ENCODE assay signal across 1 cellular context in the genomic region with DNA sequence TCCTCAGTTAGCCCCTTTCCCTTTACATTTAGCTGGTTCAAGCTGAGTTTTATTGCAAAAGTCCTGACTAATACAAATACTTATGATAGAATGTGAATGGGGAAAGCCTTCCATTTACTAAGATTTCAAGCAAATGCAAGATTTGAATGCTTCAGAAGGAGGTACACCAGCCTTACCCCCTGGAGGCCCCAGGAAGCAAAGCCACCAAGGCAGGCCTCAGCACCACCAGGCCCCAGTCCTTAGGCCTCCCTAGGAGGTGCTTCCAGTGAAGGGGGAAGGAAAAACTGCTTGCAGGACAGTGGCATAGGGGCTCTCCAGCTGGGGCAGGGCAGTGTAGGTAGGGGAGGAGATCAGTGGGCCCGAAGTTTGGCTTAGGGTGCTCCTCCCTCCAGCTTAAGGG.
TF ChIP-seq lines count a peak whose summit lies in the region.

No MANE protein-coding gene starts in this region.

TF ChIP-seq in HepG2, 621 proteins besides CTCF, POLR2A, EP300 and RAD21:
- TF ChIP-seq ZMYM2 (CRISPR knock-in tag; IDR thresholded peaks at IDR 0.05): no peak
- no peak for TF ChIP-seq MXD4 (CRISPR knock-in tag; IDR thresholded peaks at IDR 0.05)
- TF ChIP-seq ZFP90 (CRISPR knock-in tag; IDR thresholded peaks at IDR 0.05; ENCODE audit: borderline replicate concordance): no peak
- no peak for TF ChIP-seq TAF1 (CRISPR knock-in tag; IDR thresholded peaks at IDR 0.05)
- TF ChIP-seq ZNF225 (CRISPR knock-in tag; IDR thresholded peaks at IDR 0.05): no peak
- no peak for TF ChIP-seq ZNF430 (CRISPR knock-in tag; IDR thresholded peaks at IDR 0.05)
- no peak for TF ChIP-seq ZNF317 (CRISPR knock-in tag; IDR thresholded peaks at IDR 0.05)
- TF ChIP-seq ZNF24 (IDR thresholded peaks at IDR 0.05): no peak
- TF ChIP-seq HOXA5 (CRISPR knock-in tag; IDR thresholded peaks at IDR 0.05): no peak
- TF ChIP-seq ZNF543 (CRISPR knock-in tag; IDR thresholded peaks at IDR 0.05): no peak
- TF ChIP-seq, protein P1, sequence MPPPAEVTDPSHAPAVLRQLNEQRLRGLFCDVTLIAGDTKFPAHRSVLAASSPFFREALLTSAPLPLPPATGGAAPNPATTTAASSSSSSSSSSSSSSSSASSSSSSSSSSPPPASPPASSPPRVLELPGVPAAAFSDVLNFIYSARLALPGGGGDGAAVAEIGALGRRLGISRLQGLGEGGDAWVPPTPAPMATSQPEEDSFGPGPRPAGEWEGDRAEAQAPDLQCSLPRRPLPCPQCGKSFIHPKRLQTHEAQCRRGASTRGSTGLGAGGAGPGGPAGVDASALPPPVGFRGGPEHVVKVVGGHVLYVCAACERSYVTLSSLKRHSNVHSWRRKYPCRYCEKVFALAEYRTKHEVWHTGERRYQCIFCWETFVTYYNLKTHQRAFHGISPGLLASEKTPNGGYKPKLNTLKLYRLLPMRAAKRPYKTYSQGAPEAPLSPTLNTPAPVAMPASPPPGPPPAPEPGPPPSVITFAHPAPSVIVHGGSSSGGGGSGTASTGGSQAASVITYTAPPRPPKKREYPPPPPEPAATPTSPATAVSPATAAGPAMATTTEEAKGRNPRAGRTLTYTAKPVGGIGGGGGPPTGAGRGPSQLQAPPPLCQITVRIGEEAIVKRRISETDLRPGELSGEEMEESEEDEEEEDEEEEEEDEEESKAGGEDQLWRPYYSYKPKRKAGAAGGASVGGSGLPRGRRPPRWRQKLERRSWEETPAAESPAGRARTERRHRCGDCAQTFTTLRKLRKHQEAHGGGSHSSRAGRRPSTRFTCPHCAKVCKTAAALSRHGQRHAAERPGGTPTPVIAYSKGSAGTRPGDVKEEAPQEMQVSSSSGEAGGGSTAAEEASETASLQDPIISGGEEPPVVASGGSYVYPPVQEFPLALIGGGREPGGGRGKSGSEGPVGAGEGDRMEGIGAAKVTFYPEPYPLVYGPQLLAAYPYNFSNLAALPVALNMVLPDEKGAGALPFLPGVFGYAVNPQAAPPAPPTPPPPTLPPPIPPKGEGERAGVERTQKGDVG (CRISPR knock-in tag; IDR thresholded peaks at IDR 0.05; ENCODE audit: borderline replicate concordance): no peak
- no peak for TF ChIP-seq FOSL2 (CRISPR knock-in tag; IDR thresholded peaks at IDR 0.05)
- TF ChIP-seq YY1 (IDR thresholded peaks at IDR 0.05; ENCODE audit: insufficient read depth, insufficient replicate concordance, low read depth, low read length): no peak
- TF ChIP-seq, protein P2, sequence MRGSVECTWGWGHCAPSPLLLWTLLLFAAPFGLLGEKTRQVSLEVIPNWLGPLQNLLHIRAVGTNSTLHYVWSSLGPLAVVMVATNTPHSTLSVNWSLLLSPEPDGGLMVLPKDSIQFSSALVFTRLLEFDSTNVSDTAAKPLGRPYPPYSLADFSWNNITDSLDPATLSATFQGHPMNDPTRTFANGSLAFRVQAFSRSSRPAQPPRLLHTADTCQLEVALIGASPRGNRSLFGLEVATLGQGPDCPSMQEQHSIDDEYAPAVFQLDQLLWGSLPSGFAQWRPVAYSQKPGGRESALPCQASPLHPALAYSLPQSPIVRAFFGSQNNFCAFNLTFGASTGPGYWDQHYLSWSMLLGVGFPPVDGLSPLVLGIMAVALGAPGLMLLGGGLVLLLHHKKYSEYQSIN (CRISPR knock-in tag; IDR thresholded peaks at IDR 0.05; ENCODE audit: borderline replicate concordance): no peak
TF ChIP-seq in HepG2: peak in this region for 0.
